Comparison of ENCODE assay signal across 8 cellular contexts in genomic region chr17:28982191-28982793, GRCh38. TPM values are rescaled to one million over a fixed set of nuclear protein-coding genes. Genes with fewer than 3 reads are reported as not detected.
DNase-seq lines count a peak whose midpoint lies in the region; ATAC-seq and TF ChIP-seq lines count a peak whose summit lies in the region.

No MANE protein-coding gene starts in this region.

- no peak overlapping the region for H2BK15ac ChIP-seq in mesenchymal stem cell (ENCODE audit: low read depth, poor library complexity, severe bottlenecking)

- H2BK120ac ChIP-seq in mesenchymal stem cell (ENCODE audit: low read depth, low read length), result no peak overlapping the region

- no peak overlapping the region for H3K4ac ChIP-seq in mesenchymal stem cell (ENCODE audit: low read depth in 1 of 2, low read length in 2 of 2)

- H3K4me2 ChIP-seq in mesenchymal stem cell (ENCODE audit: low read length, poor library complexity, severe bottlenecking), result no peak overlapping the region

- no peak overlapping the region for H3K9ac ChIP-seq in mesenchymal stem cell (ENCODE audit: low read length)

- peaks cover 24% of the 10 kb centered on the region for H3K4me1 Mint-ChIP-seq in activated naive CD4-positive, alpha-beta T cell treated with anti-CD3 and anti-CD28 coated beads, Interleukin-2, amount 10 ng/mL, durations not matched to agents 7 days and 5 days
- peaks cover 20% of the 10 kb centered on the region for H3K4me1 Mint-ChIP-seq in nephron progenitor cell

- H3K4me3 ChIP-seq in mesenchymal stem cell (ENCODE audit: insufficient read depth in 1 of 2, low read depth in 1 of 2, low read length in 2 of 2), result no peak overlapping the region
- no peak overlapping the region for H3K4me3 ChIP-seq in BE2C (ENCODE audit: low read depth, low read length)

- no peak overlapping the region for H3K18ac ChIP-seq in mesenchymal stem cell (ENCODE audit: low read depth in 1 of 2, low read length in 2 of 2)

- no peak overlapping the region for H3K4me3 Mint-ChIP-seq in activated naive CD4-positive, alpha-beta T cell treated with anti-CD3 and anti-CD28 coated beads, Interleukin-2, amount 10 ng/mL, durations not matched to agents 7 days and 5 days
- no peak overlapping the region for H3K4me3 Mint-ChIP-seq in nephron progenitor cell

- no peaks in the 10 kb centered on the region for H3K36me3 Mint-ChIP-seq in activated naive CD4-positive, alpha-beta T cell treated with anti-CD3 and anti-CD28 coated beads, Interleukin-2, amount 10 ng/mL, durations not matched to agents 7 days and 5 days
- no peaks in the 10 kb centered on the region for H3K36me3 Mint-ChIP-seq in nephron progenitor cell (ENCODE audit: low read depth)

- H3K4me1 ChIP-seq in mesenchymal stem cell (ENCODE audit: control insufficient read depth, insufficient read depth, low read depth, low read length) (peaks cover 12% of the 10 kb centered on the region), BE2C (no peaks in the 10 kb centered on the region)

- H3K14ac ChIP-seq in mesenchymal stem cell (ENCODE audit: low read length in 2 of 2), result no peak overlapping the region

- no peak overlapping the region for H4K91ac ChIP-seq in mesenchymal stem cell (ENCODE audit: low read length)

- H3K9me3 Mint-ChIP-seq in activated naive CD4-positive, alpha-beta T cell treated with anti-CD3 and anti-CD28 coated beads, Interleukin-2, amount 10 ng/mL, durations not matched to agents 7 days and 5 days, result no peaks in the 10 kb centered on the region
- H3K9me3 Mint-ChIP-seq in nephron progenitor cell, result no peaks in the 10 kb centered on the region

- no peak overlapping the region for H4K8ac ChIP-seq in mesenchymal stem cell (ENCODE audit: low read length)

- no peak for TF ChIP-seq CTCF in BE2C (IDR thresholded peaks at IDR 0.05; ENCODE audit: low read depth, low read length)
- TF ChIP-seq CTCF in nephron progenitor cell (IDR thresholded peaks at IDR 0.05), result no peak

- peaks cover 75 to 89% of the 10 kb centered on the region in 2 experiments for H3K27me3 ChIP-seq in mesenchymal stem cell (ENCODE audit: control insufficient read depth in 1 of 2, insufficient read depth in 1 of 2, low read length in 2 of 2)
- no peaks in the 10 kb centered on the region for H3K27me3 ChIP-seq in BE2C

- ATAC-seq in GM19395 (IDR thresholded peaks at IDR 0.05; ENCODE audit: unreplicated experiment) (peak; percentile 62), GM18502 (IDR thresholded peaks at IDR 0.05; ENCODE audit: poor library complexity, unreplicated experiment) (no peak)

- 61% methylated on average over 8 of the region's 9 CpGs for WGBS in mesenchymal stem cell

- H3K27me3 Mint-ChIP-seq in activated naive CD4-positive, alpha-beta T cell treated with anti-CD3 and anti-CD28 coated beads, Interleukin-2, amount 10 ng/mL, durations not matched to agents 7 days and 5 days, result peaks cover 14% of the 10 kb centered on the region
- peaks cover 52% of the 10 kb centered on the region for H3K27me3 Mint-ChIP-seq in nephron progenitor cell (ENCODE audit: low read depth, poor library complexity)

- no peak overlapping the region for H2BK5ac ChIP-seq in mesenchymal stem cell (ENCODE audit: low read depth, low read length, poor library complexity, severe bottlenecking)

- H3K23ac ChIP-seq in mesenchymal stem cell (ENCODE audit: low read length in 2 of 2), result no peak overlapping the region

- no peak overlapping the region for H2AFZ ChIP-seq in mesenchymal stem cell (ENCODE audit: low read depth, low read length)

- peak overlapping the region; percentile 90 for H3K27ac Mint-ChIP-seq in activated naive CD4-positive, alpha-beta T cell treated with anti-CD3 and anti-CD28 coated beads, Interleukin-2, amount 10 ng/mL, durations not matched to agents 7 days and 5 days
- H3K27ac Mint-ChIP-seq in nephron progenitor cell, result no peak overlapping the region

- H3K9me3 ChIP-seq in mesenchymal stem cell (ENCODE audit: control insufficient read depth, low read length) (no peaks in the 10 kb centered on the region), BE2C (no peaks in the 10 kb centered on the region)

- no peaks in the 10 kb centered on the region for H3K79me1 ChIP-seq in mesenchymal stem cell (replicated peaks; ENCODE audit: low read length, poor library complexity, severe bottlenecking)

- H3K36me3 ChIP-seq in mesenchymal stem cell (ENCODE audit: control insufficient read depth in 1 of 2, insufficient read depth in 2 of 2, low read depth in 1 of 2, low read length in 2 of 2) (no peaks in the 10 kb centered on the region), BE2C (no peaks in the 10 kb centered on the region)

- H2AK5ac ChIP-seq in mesenchymal stem cell (ENCODE audit: low read length, severe bottlenecking), result no peak overlapping the region

- peak; percentile 82 for DNase-seq in SKM-1 (lab: John Stamatoyannopoulos, UW; ENCODE audit: unreplicated experiment)
- DNase-seq in activated naive CD4-positive, alpha-beta T cell treated with anti-CD3 and anti-CD28 coated beads, Interleukin-2, amount 10 ng/mL, durations not matched to agents 7 days and 5 days, result peak; percentile 60
- peak; percentile 62 for DNase-seq in mesenchymal stem cell
- DNase-seq in BE2C, result no peak
- no peak for DNase-seq in cerebellar nuclear complex (lab: John Stamatoyannopoulos, UW)
- DNase-seq in nephron progenitor cell, result no peak

- H2BK12ac ChIP-seq in mesenchymal stem cell (ENCODE audit: low read length in 2 of 2), result no peak overlapping the region

- CTCF ChIA-PET in activated naive CD4-positive, alpha-beta T cell treated with anti-CD3 and anti-CD28 coated beads, Interleukin-2, amount 10 ng/mL, durations not matched to agents 7 days and 5 days (lab: Charles Lee), result interaction anchor here (0.7 to 1.3 kb wide), 4 partner anchors 24 to 149 kb away, joined by 3 to 4 read pairs (median 3); partner anchors contain the start of gene SEZ6

- no peak overlapping the region for H3K27ac ChIP-seq in mesenchymal stem cell (ENCODE audit: low read length, poor library complexity, severe bottlenecking)

RNA-seq across cellular contexts. Expression of gene SEZ6, which starts 23.5 kb away (rescaled TPM):
- not detected for polyA plus RNA-seq in mesenchymal stem cell (2013, experiment 1 of 2)
- polyA plus RNA-seq in mesenchymal stem cell (2013, experiment 2 of 2), result 0.04 TPM
- 74.4 TPM for polyA plus RNA-seq in BE2C (2012; ENCODE audit: insufficient read depth, insufficient read length, low read depth)

RNA-seq across cellular contexts. Expression of gene PHF12, which starts 31.0 kb away (rescaled TPM):
- polyA plus RNA-seq in mesenchymal stem cell (2013, experiment 1 of 2), result 22.4 TPM
- polyA plus RNA-seq in mesenchymal stem cell (2013, experiment 2 of 2), result 20.9 TPM
- 43.0 TPM for polyA plus RNA-seq in BE2C (2012; ENCODE audit: insufficient read depth, insufficient read length, low read depth)

Comparison
In these comparisons a context has a peak if more than half of its experiments do, and no peak if none do; other contexts are left out.
1. DNase-seq: peak in SKM-1 (single experiment), activated naive CD4-positive, alpha-beta T cell treated with anti-CD3 and anti-CD28 coated beads, Interleukin-2, amount 10 ng/mL, durations not matched to agents 7 days and 5 days (single experiment) and mesenchymal stem cell (single experiment); none in BE2C (single experiment), cerebellar nuclear complex (0 of 2) and nephron progenitor cell (single experiment).